ENCODE assay signal across 2 cellular contexts in the genomic region with DNA sequence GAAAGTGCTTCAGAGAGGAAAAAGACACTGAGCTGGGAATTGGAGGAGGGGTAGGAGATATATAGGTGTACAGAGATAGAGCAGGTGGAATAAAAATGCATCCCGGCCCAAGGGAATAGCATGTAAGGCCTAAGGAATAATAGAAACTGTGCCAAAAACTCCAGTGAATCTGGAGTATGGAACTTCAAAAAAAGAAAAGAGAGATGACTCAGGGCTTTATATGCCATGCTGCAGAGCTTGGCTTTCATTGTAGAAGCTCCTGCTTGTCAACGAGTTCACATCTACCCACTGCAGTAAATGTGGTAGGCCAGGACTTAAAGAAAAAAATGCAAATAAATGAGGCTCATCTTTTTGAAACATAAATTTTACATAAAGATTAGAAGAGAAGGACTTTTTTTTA.
A peak's percentile ranks its signal among the peaks of the same experiment; 100 is the strongest.
TF ChIP-seq lines count a peak whose summit lies in the region.

No MANE protein-coding gene starts in this region.

TF ChIP-seq in IMR-90, 13 proteins besides CTCF, POLR2A, EP300 and RAD21 (continued from another document):
- TF ChIP-seq, protein P1, sequence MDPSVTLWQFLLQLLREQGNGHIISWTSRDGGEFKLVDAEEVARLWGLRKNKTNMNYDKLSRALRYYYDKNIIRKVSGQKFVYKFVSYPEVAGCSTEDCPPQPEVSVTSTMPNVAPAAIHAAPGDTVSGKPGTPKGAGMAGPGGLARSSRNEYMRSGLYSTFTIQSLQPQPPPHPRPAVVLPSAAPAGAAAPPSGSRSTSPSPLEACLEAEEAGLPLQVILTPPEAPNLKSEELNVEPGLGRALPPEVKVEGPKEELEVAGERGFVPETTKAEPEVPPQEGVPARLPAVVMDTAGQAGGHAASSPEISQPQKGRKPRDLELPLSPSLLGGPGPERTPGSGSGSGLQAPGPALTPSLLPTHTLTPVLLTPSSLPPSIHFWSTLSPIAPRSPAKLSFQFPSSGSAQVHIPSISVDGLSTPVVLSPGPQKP (IDR thresholded peaks at IDR 0.05; ENCODE audit: borderline replicate concordance, low read depth, low read length): no peak
- no peak for TF ChIP-seq RCOR1 (IDR thresholded peaks at IDR 0.05; ENCODE audit: insufficient replicate concordance, low read length)
- TF ChIP-seq BHLHE40 (IDR thresholded peaks at IDR 0.05; ENCODE audit: low read depth, low read length): no peak
- TF ChIP-seq NFE2L2 (IDR thresholded peaks at IDR 0.05; ENCODE audit: low read depth, low read length): 0 out of 2 replicates have a peak, but pooled peaks have one; percentile 38
- TF ChIP-seq, protein P2, sequence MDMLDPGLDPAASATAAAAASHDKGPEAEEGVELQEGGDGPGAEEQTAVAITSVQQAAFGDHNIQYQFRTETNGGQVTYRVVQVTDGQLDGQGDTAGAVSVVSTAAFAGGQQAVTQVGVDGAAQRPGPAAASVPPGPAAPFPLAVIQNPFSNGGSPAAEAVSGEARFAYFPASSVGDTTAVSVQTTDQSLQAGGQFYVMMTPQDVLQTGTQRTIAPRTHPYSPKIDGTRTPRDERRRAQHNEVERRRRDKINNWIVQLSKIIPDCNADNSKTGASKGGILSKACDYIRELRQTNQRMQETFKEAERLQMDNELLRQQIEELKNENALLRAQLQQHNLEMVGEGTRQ (IDR thresholded peaks at IDR 0.05; ENCODE audit: low read depth, low read length): no peak
TF ChIP-seq in IMR-90: peak in this region for 2.

TF ChIP-seq in SK-N-SH treated with all-trans-retinoic acid at 6 μM for 48 hours, 23 proteins besides CTCF, POLR2A, EP300 and RAD21 (continued from another document):
- TF ChIP-seq, protein P3, sequence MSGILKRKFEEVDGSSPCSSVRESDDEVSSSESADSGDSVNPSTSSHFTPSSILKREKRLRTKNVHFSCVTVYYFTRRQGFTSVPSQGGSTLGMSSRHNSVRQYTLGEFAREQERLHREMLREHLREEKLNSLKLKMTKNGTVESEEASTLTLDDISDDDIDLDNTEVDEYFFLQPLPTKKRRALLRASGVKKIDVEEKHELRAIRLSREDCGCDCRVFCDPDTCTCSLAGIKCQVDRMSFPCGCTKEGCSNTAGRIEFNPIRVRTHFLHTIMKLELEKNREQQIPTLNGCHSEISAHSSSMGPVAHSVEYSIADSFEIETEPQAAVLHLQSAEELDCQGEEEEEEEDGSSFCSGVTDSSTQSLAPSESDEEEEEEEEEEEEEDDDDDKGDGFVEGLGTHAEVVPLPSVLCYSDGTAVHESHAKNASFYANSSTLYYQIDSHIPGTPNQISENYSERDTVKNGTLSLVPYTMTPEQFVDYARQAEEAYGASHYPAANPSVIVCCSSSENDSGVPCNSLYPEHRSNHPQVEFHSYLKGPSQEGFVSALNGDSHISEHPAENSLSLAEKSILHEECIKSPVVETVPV (CRISPR knock-in tag; IDR thresholded peaks at IDR 0.05): no peak
- no peak for TF ChIP-seq ESRRG (CRISPR knock-in tag; IDR thresholded peaks at IDR 0.05)
- TF ChIP-seq PPARA (CRISPR knock-in tag; IDR thresholded peaks at IDR 0.05; ENCODE audit: borderline replicate concordance): no peak
